28 cellular contexts compared by ENCODE assay signal in the genomic region with DNA sequence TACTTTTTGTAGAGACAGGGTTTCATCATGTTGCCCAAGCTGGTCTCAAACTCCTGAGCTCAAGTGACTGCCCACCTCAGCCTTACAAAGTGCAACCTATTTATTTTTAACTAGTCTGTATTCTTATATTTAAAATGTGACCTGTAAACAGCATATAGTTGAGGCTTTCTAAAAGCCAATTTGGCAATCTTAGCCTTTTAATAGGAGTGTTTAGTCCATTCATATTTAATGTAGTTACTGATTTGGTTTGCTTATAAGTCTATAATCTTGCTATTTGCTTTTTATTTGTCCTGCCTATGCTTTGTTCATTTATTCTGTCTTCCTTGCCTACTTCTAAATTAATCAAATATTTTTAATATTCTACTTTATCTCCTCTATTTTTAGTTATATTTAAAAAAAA.
"Had no signal": no experiment of that assay in that cellular context is flagged by ENCODE, and none has a peak within 500 bp of the region (broad histone marks: within the 10 kb centered on the region; RNA-seq: fewer than 3 reads in every experiment).

No MANE protein-coding gene starts in this region.

- H3K4me3 ChIP-seq: colonic mucosa, coronary artery, dorsolateral prefrontal cortex, esophagus muscularis mucosa, esophagus squamous epithelium, gastrocnemius medialis, gastroesophageal sphincter, heart left ventricle, heart right ventricle had no signal

- H3K27ac ChIP-seq: colonic mucosa, coronary artery, dorsolateral prefrontal cortex, epithelial cell of prostate, esophagus muscularis mucosa, esophagus squamous epithelium, foreskin keratinocyte, gastrocnemius medialis, gastroesophageal sphincter, heart left ventricle, heart right ventricle had no signal

- H3K4me1 ChIP-seq: colonic mucosa, esophagus muscularis mucosa, esophagus squamous epithelium, foreskin keratinocyte, gastrocnemius medialis, gastroesophageal sphincter, heart left ventricle, heart right ventricle had no signal

- FAIRE-seq: colon, endometrium, endothelial cell of umbilical vein, frontal cortex had no signal

- H3K36me3 ChIP-seq: colonic mucosa, esophagus muscularis mucosa, esophagus squamous epithelium, gastrocnemius medialis, gastroesophageal sphincter, heart left ventricle, heart right ventricle had no signal

- H3K9me3 ChIP-seq: colonic mucosa, gastrocnemius medialis had no signal

- H3K27me3 ChIP-seq: colonic mucosa, dorsolateral prefrontal cortex, esophagus muscularis mucosa, esophagus squamous epithelium, foreskin keratinocyte, gastrocnemius medialis, gastroesophageal sphincter, heart left ventricle, heart right ventricle had no signal

- ATAC-seq: effector memory CD8-positive, alpha-beta T cell; esophagus mucosa; foreskin keratinocyte; gastrocnemius medialis; gastroesophageal sphincter; heart left ventricle; heart right ventricle had no signal

- DNase-seq: colonic mucosa; cortex of kidney; dermis blood vessel endothelial cell; dorsolateral prefrontal cortex; effector CD4-positive, alpha-beta T cell; effector CD8-positive, alpha-beta T cell; effector memory CD4-positive, alpha-beta T cell; effector memory CD8-positive, alpha-beta T cell; endodermal cell; erythroblast; esophagus squamous epithelium; foreskin fibroblast; foreskin keratinocyte; foreskin melanocyte; gastrocnemius medialis; glutamatergic neuron; head of caudate nucleus; heart left ventricle; heart right ventricle had no signal
